ENCODE assay signal across 10 cellular contexts in the genomic region with DNA sequence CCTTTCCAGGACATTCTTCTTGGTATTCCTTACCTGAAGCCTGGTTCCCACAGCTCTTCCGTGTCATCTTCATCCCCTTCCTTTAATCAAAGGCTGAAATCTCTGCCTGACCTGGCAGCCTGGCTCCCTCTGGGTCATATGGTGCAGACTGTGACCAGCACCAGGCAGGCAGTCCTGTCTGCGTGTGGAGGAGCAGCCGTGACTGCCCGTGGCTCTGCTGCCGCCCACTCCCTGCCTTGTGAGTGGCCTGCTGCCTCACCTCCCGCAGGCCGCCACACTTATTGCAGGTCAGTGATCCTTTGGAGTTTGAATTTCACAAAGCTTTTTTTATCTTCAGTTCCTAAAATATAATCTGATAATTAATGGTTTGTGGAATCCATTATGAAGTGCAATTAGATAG. TPM values are rescaled to one million over a fixed set of nuclear protein-coding genes. Genes with fewer than 3 reads are reported as not detected.
"Had no signal": no experiment of that assay in that cellular context is flagged by ENCODE, and none has a peak within 500 bp of the region (broad histone marks: within the 10 kb centered on the region; RNA-seq: fewer than 3 reads in every experiment).

No MANE protein-coding gene starts in this region.

- DNase-seq: amniotic stem cell, heart right ventricle, small intestine, T-helper 17 cell, uterus had no signal

- H3K4me3 ChIP-seq: heart right ventricle, right atrium auricular region, tibial artery, uterus had no signal

- H3K9me3 ChIP-seq: heart right ventricle, neutrophil, right atrium auricular region, tibial artery, uterus had no signal

- H3K27me3 ChIP-seq: heart right ventricle, neutrophil, right atrium auricular region, tibial artery, uterus had no signal

- H3K27ac ChIP-seq: heart right ventricle, neutrophil, right atrium auricular region, uterus had no signal

- ATAC-seq: activated naive CD4-positive, alpha-beta T cell treated with anti-CD3 and anti-CD28 coated beads, Interleukin-2, amount 50 U/mL, for 72 hours; heart right ventricle; T-helper 17 cell had no signal

- H3K36me3 ChIP-seq: uterus had no signal

RNA-seq across cellular contexts. Expression of a gene that starts 36.2 kb away (rescaled TPM):
- total RNA-seq: activated naive CD4-positive, alpha-beta T cell treated with anti-CD3 and anti-CD28 coated beads, Interleukin-2, amount 50 U/mL, for 72 hours; liver; right atrium auricular region; T-helper 17 cell had no signal
- polyA plus RNA-seq: liver had no signal
